ENCODE assay signal across 8 cellular contexts in the genomic region with DNA sequence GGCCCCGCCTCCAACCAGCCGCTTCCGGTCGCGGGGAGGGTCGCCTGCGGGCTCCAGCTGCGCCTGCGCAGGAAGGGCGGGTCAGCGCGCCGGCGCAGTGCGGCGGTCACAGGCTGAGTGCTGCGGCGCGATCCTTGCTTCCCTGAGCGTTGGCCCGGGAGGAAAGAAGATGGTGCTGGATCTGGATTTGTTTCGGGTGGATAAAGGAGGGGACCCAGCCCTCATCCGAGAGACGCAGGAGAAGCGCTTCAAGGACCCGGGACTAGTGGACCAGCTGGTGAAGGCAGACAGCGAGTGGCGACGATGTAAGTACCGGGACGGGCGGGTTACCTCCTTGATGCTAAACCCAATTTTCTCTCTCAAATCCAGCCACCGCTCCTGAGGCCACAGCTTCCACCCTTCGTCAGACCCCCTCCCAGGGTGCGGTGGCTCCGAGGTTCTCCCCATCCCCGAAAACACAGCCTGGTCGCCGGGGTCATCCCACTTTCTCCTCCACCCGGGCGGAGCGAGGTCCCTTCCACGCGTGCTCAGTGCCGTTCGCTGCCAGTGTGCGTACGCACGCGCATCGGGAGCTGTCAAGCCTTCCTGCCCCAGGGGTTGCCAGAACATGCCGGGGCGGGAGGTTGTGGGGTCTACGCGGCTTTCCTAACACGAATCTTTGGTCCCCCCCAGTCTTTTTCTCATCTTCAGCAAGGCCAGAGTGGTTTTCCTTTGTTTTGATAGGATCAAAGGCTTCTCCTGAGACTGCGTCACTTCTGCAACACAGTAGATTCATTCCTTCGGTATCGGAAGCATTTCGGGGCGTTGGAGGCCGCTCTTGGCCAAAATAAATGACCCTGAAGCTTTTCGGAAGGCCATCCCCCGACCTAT. TPM values are rescaled to one million over a fixed set of nuclear protein-coding genes. Genes with fewer than 3 reads are reported as not detected.
DNase-seq lines count a peak whose midpoint lies in the region; ATAC-seq and TF ChIP-seq lines count a peak whose summit lies in the region.

A gene with protein sequence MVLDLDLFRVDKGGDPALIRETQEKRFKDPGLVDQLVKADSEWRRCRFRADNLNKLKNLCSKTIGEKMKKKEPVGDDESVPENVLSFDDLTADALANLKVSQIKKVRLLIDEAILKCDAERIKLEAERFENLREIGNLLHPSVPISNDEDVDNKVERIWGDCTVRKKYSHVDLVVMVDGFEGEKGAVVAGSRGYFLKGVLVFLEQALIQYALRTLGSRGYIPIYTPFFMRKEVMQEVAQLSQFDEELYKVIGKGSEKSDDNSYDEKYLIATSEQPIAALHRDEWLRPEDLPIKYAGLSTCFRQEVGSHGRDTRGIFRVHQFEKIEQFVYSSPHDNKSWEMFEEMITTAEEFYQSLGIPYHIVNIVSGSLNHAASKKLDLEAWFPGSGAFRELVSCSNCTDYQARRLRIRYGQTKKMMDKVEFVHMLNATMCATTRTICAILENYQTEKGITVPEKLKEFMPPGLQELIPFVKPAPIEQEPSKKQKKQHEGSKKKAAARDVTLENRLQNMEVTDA (plus strand): TSS at position 95 of the 870 bp plus-strand sequence. CDS start 75 bp downstream, at position 170.

- H3K79me2 ChIP-seq in trophoblast cell (ENCODE audit: control insufficient read depth, insufficient read depth, low read length, poor library complexity), result peaks cover 10% of the 10 kb centered on the region

- H3K9me3 ChIP-seq in trophoblast cell (ENCODE audit: insufficient read depth, low read depth, low read length) (no peaks in the 10 kb centered on the region), tibial nerve (no peaks in the 10 kb centered on the region)

- intact Hi-C loops in Right ventricle myocardium superior (cut with DNase I), result no loop called here

- H3K27ac ChIP-seq in trophoblast cell (ENCODE audit: low read depth, low read length) (peak within 1 kb of the TSS; percentile 47), tibial nerve (peak within 1 kb of the TSS; percentile 76 to 95 (median 92))

- H2BK120ac ChIP-seq in trophoblast cell (ENCODE audit: insufficient read depth, low read length, poor library complexity), result peak within 1 kb of the TSS; percentile 26

- H4K12ac ChIP-seq in trophoblast cell (ENCODE audit: low read depth, low read length), result peak within 1 kb of the TSS; percentile 61

- H3K9ac ChIP-seq in trophoblast cell (ENCODE audit: low read length), result peak within 1 kb of the TSS; percentile 71

- peak within 1 kb of the TSS; percentile 79 for H3K4me2 ChIP-seq in trophoblast cell (ENCODE audit: low read length)

- peaks cover 0 to 7% of the 10 kb centered on the region in 2 experiments for H3K4me1 ChIP-seq in trophoblast cell (ENCODE audit: control insufficient read depth in 1 of 2, insufficient read depth in 2 of 2, low read length in 2 of 2)
- peaks cover 0 to 38% (median 17%) of the 10 kb centered on the region in 4 donors for H3K4me1 ChIP-seq in tibial nerve

- peak in 1 of 5 experiments; percentile 10 for TF ChIP-seq CTCF in tibial nerve (IDR thresholded peaks at IDR 0.05)

- H2AK5ac ChIP-seq in trophoblast cell (ENCODE audit: low read length), result peak within 1 kb of the TSS; percentile 25

- H4K91ac ChIP-seq in trophoblast cell (ENCODE audit: low read depth, low read length), result peak within 1 kb of the TSS; percentile 85

- H3K27me3 ChIP-seq in trophoblast cell (ENCODE audit: insufficient read depth, low read length) (no peaks in the 10 kb centered on the region), tibial nerve (no peaks in the 10 kb centered on the region)

- ATAC-seq in HG02588 (IDR thresholded peaks at IDR 0.05; ENCODE audit: unreplicated experiment) (peak; percentile 82), Right ventricle myocardium superior (ENCODE audit: poor library complexity) (peak; percentile 98)

- H4K8ac ChIP-seq in trophoblast cell (ENCODE audit: low read depth, low read length), result peak within 1 kb of the TSS; percentile 97

- H3K4me3 ChIP-seq in trophoblast cell (ENCODE audit: low read depth, low read length) (peak within 1 kb of the TSS; percentile 90), tibial nerve (peak within 1 kb of the TSS; percentile 70 to 93 (median 88))

- peak within 1 kb of the TSS; percentile 81 for H3K4ac ChIP-seq in trophoblast cell (ENCODE audit: low read depth, low read length)

- WGBS in trophoblast cell (ENCODE audit: extremely low coverage, insufficient coverage, insufficient read length), result no CpG with 5 or more reads among the region's 64 CpGs
- 0 to 1% methylated on average over 58 to 59 of the region's 64 CpGs for WGBS in tibial nerve, 2 donors

- H3K79me1 ChIP-seq in trophoblast cell (ENCODE audit: low read length), result peaks cover 12% of the 10 kb centered on the region

- peak; percentile 67 for TF ChIP-seq POLR2A in GM10847 (IDR thresholded peaks at IDR 0.05; ENCODE audit: extremely low read depth, insufficient read length)
- peak; percentile 92 to 94 for TF ChIP-seq POLR2A in tibial nerve (IDR thresholded peaks at IDR 0.05)

- TF ChIP-seq EP300 in tibial nerve (IDR thresholded peaks at IDR 0.05), result peak in 1 of 2 donors; percentile 99

- peak within 1 kb of the TSS; percentile 62 for H2AFZ ChIP-seq in trophoblast cell (ENCODE audit: insufficient read depth, low read length, poor library complexity)

- peak; percentile 87 for DNase-seq in NCI-H1092 (lab: John Stamatoyannopoulos, UW)
- DNase-seq in SW480 (ENCODE audit: low spot score), result peak; percentile 79
- peak; percentile 63 for DNase-seq in activated naive CD8-positive, alpha-beta T cell treated with anti-CD3 and anti-CD28 coated beads, Interleukin-2, amount 50 U/mL, for 16 hours (ENCODE audit: low read depth, low spot score)
- DNase-seq in Right ventricle myocardium superior, result peak; percentile 92
- peak; percentile 81 to 95 for DNase-seq in trophoblast cell
- DNase-seq in tibial nerve (ENCODE audit: low spot score in 2 of 2), result peak; percentile 71 to 72

- H2BK12ac ChIP-seq in trophoblast cell (ENCODE audit: low read length), result no peak within 1 kb of the TSS

- peaks cover 0 to 3% of the 10 kb centered on the region in 2 experiments for H3K36me3 ChIP-seq in trophoblast cell (ENCODE audit: control insufficient read depth in 1 of 2, insufficient read depth in 2 of 2, low read length in 2 of 2)
- H3K36me3 ChIP-seq in tibial nerve, result no peaks in the 10 kb centered on the region

- no peak within 1 kb of the TSS for H3K23ac ChIP-seq in trophoblast cell (ENCODE audit: low read length)

- H2BK5ac ChIP-seq in trophoblast cell (ENCODE audit: low read depth, low read length, poor library complexity), result peak within 1 kb of the TSS; percentile 53

- H3K14ac ChIP-seq in trophoblast cell (ENCODE audit: low read length), result peak within 1 kb of the TSS; percentile 76

- peak within 1 kb of the TSS; percentile 53 for H3K18ac ChIP-seq in trophoblast cell (ENCODE audit: low read length)

RNA-seq across cellular contexts. Expression of the gene that starts here (rescaled TPM):
- total RNA-seq in Right ventricle myocardium superior (92.8 TPM), tibial nerve (100 to 1,000 TPM; 118 to 150 (median 137) TPM)
- polyA plus RNA-seq in trophoblast cell (2013), result 192 and 196 TPM in 2 replicates

Comparison
In these comparisons a context has a peak if more than half of its experiments do, and no peak if none do; other contexts are left out.
1. Peak in every context shown above with its lines: DNase-seq, ATAC-seq, H3K4me3 ChIP-seq and H3K27ac ChIP-seq.